Comparison of ENCODE assay signal across 19 cellular contexts in the genomic region with DNA sequence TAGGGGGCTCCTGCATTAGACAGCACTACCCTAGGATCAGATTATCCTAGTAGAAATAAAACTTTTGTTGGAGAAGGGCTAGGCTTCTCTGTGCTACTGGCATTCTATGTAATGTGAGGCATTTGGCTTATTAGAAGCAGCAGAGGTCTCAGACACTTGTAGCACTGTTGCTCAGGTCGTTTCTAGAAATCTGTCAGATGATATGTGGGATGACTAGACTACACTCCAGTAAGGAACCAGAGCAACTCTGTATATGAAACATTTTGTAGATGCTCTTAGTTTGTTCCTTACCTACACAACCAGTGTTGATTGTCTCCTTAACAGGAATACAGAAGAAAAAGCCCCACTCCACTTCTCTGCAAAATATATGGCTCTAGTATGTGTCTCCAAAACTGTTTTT. TPM values are rescaled to one million over a fixed set of nuclear protein-coding genes. Genes with fewer than 3 reads are reported as not detected.
DNase-seq lines count a peak whose midpoint lies in the region; ATAC-seq, FAIRE-seq and TF ChIP-seq lines count a peak whose summit lies in the region.
"Had no signal": no experiment of that assay in that cellular context is flagged by ENCODE, and none has a peak within 500 bp of the region (broad histone marks: within the 10 kb centered on the region; RNA-seq: fewer than 3 reads in every experiment).

No MANE protein-coding gene starts in this region.

- TF ChIP-seq POLR2A in GM12891 (IDR thresholded peaks at IDR 0.05; ENCODE audit: low read depth, low read length), result no peak

- FAIRE-seq in GM12891 (lab: Jason Lieb, UNC), result peak; percentile 45
- FAIRE-seq: A549, D721Med, G401.6, GM12892 had no signal

- POLR2A ChIA-PET in activated CD8-positive, alpha-beta T cell treated with anti-CD3 and anti-CD28 coated beads, Interleukin-2, amount 10 ng/mL, durations not matched to agents 7 days and 5 days (lab: Charles Lee), result no interaction called here

- peaks cover 10% of the 10 kb centered on the region for H3K4me1 Mint-ChIP-seq in activated T-cell treated with anti-CD3 and anti-CD28 coated beads, Interleukin-2, amount 50 U/mL, for 72 hours (ENCODE audit: low read depth)
- H3K4me1 Mint-ChIP-seq in T-helper 17 cell, result peaks cover 19% of the 10 kb centered on the region
- peaks cover 10% of the 10 kb centered on the region for H3K4me1 Mint-ChIP-seq in stimulated activated effector memory CD8-positive, alpha-beta T cell treated with anti-CD3 and anti-CD28 coated beads, Interleukin-12 subunit alpha, Interleukin-12 subunit beta, amount 100 ng/mL, for 72 hours
- H3K4me1 Mint-ChIP-seq in activated CD8-positive, alpha-beta T cell treated with anti-CD3 and anti-CD28 coated beads, Interleukin-2, amount 10 ng/mL, durations not matched to agents 7 days and 5 days (ENCODE audit: low read depth), result no peaks in the 10 kb centered on the region
- H3K4me1 Mint-ChIP-seq: CD14-positive monocyte, GM23338 had no signal

- DNase-seq in activated T-cell treated with anti-CD3 and anti-CD28 coated beads, Interleukin-2, amount 50 U/mL, for 72 hours, result no peak
- DNase-seq in activated T-cell treated with anti-CD3 and anti-CD28 coated beads for 4 hours (no peak), GM12891 (ENCODE audit: insufficient read length, low spot score) (no peak), T-helper 17 cell (no peak), HCEC 1CT (no peak)
- no peak for DNase-seq in stimulated activated effector memory CD8-positive, alpha-beta T cell treated with anti-CD3 and anti-CD28 coated beads, Interleukin-12 subunit alpha, Interleukin-12 subunit beta, amount 100 ng/mL, for 72 hours (ENCODE audit: low spot score in 2 of 2)
- no peak for DNase-seq in activated CD8-positive, alpha-beta T cell treated with anti-CD3 and anti-CD28 coated beads, Interleukin-2, amount 10 ng/mL, durations not matched to agents 7 days and 5 days
- DNase-seq: CD8-positive, alpha-beta T cell; COR-L47; DMS153; DMS79 treated with DMSO at 0.1 percent for 48 hours; EL; H7 had no signal

- no peak overlapping the region for H3K4me3 Mint-ChIP-seq in activated T-cell treated with anti-CD3 and anti-CD28 coated beads, Interleukin-2, amount 50 U/mL, for 72 hours
- no peak overlapping the region for H3K4me3 Mint-ChIP-seq in T-helper 17 cell
- H3K4me3 Mint-ChIP-seq in stimulated activated effector memory CD8-positive, alpha-beta T cell treated with anti-CD3 and anti-CD28 coated beads, Interleukin-12 subunit alpha, Interleukin-12 subunit beta, amount 100 ng/mL, for 72 hours, result no peak overlapping the region
- H3K4me3 Mint-ChIP-seq in activated CD8-positive, alpha-beta T cell treated with anti-CD3 and anti-CD28 coated beads, Interleukin-2, amount 10 ng/mL, durations not matched to agents 7 days and 5 days, result no peak overlapping the region
- H3K4me3 Mint-ChIP-seq: CD14-positive monocyte; CD8-positive, alpha-beta T cell; GM23338 had no signal

- peak; percentile 63 to 93 for ATAC-seq in activated T-cell treated with anti-CD3 and anti-CD28 coated beads, Interleukin-2, amount 50 U/mL, for 72 hours (replicated peaks in 1 of 2)
- peak; percentile 8 for ATAC-seq in T-helper 17 cell
- peak; percentile 95 for ATAC-seq in stimulated activated effector memory CD8-positive, alpha-beta T cell treated with anti-CD3 and anti-CD28 coated beads, Interleukin-12 subunit alpha, Interleukin-12 subunit beta, amount 100 ng/mL, for 72 hours
- ATAC-seq in activated CD8-positive, alpha-beta T cell treated with anti-CD3 and anti-CD28 coated beads, Interleukin-2, amount 10 ng/mL, durations not matched to agents 7 days and 5 days, result no peak
- ATAC-seq: A549; CD8-positive, alpha-beta T cell; GM23338 had no signal

- no peaks in the 10 kb centered on the region for H3K9me3 Mint-ChIP-seq in activated T-cell treated with anti-CD3 and anti-CD28 coated beads, Interleukin-2, amount 50 U/mL, for 72 hours
- H3K9me3 Mint-ChIP-seq in stimulated activated effector memory CD8-positive, alpha-beta T cell treated with anti-CD3 and anti-CD28 coated beads, Interleukin-12 subunit alpha, Interleukin-12 subunit beta, amount 100 ng/mL, for 72 hours, result no peaks in the 10 kb centered on the region
- no peaks in the 10 kb centered on the region for H3K9me3 Mint-ChIP-seq in activated CD8-positive, alpha-beta T cell treated with anti-CD3 and anti-CD28 coated beads, Interleukin-2, amount 10 ng/mL, durations not matched to agents 7 days and 5 days (ENCODE audit: insufficient read depth)
- H3K9me3 Mint-ChIP-seq: CD14-positive monocyte; CD8-positive, alpha-beta T cell; GM23338 had no signal

- peaks cover 3 to 27% of the 10 kb centered on the region in 2 donors for H3K36me3 Mint-ChIP-seq in activated T-cell treated with anti-CD3 and anti-CD28 coated beads, Interleukin-2, amount 50 U/mL, for 72 hours (ENCODE audit: insufficient read depth in 2 of 2)
- H3K36me3 Mint-ChIP-seq in T-helper 17 cell (ENCODE audit: low read depth), result peaks cover 11% of the 10 kb centered on the region
- peaks cover 99% of the 10 kb centered on the region for H3K36me3 Mint-ChIP-seq in stimulated activated effector memory CD8-positive, alpha-beta T cell treated with anti-CD3 and anti-CD28 coated beads, Interleukin-12 subunit alpha, Interleukin-12 subunit beta, amount 100 ng/mL, for 72 hours
- H3K36me3 Mint-ChIP-seq in activated CD8-positive, alpha-beta T cell treated with anti-CD3 and anti-CD28 coated beads, Interleukin-2, amount 10 ng/mL, durations not matched to agents 7 days and 5 days (ENCODE audit: low read depth), result peaks cover 40% of the 10 kb centered on the region

- H3K27ac Mint-ChIP-seq in activated T-cell treated with anti-CD3 and anti-CD28 coated beads, Interleukin-2, amount 50 U/mL, for 72 hours, result peak overlapping the region; percentile 84
- H3K27ac Mint-ChIP-seq in T-helper 17 cell, result peak overlapping the region; percentile 73
- H3K27ac Mint-ChIP-seq in stimulated activated effector memory CD8-positive, alpha-beta T cell treated with anti-CD3 and anti-CD28 coated beads, Interleukin-12 subunit alpha, Interleukin-12 subunit beta, amount 100 ng/mL, for 72 hours, result peak overlapping the region; percentile 75
- H3K27ac Mint-ChIP-seq in activated CD8-positive, alpha-beta T cell treated with anti-CD3 and anti-CD28 coated beads, Interleukin-2, amount 10 ng/mL, durations not matched to agents 7 days and 5 days, result no peak overlapping the region
- H3K27ac Mint-ChIP-seq: CD8-positive, alpha-beta T cell; GM23338 had no signal

- CTCF ChIA-PET in activated CD8-positive, alpha-beta T cell treated with anti-CD3 and anti-CD28 coated beads, Interleukin-2, amount 10 ng/mL, durations not matched to agents 7 days and 5 days (lab: Charles Lee), result interaction anchor here (0.5 kb wide), 1 partner anchor 461 kb away, joined by 3 read pairs; no protein-coding TSS in a partner anchor

- no peaks in the 10 kb centered on the region for H3K9me3 ChIP-seq in T-helper 17 cell (ENCODE audit: control insufficient read depth, low read length, poor library complexity, severe bottlenecking)
- H3K9me3 ChIP-seq: A549 had no signal

- no peaks in the 10 kb centered on the region for H3K27me3 Mint-ChIP-seq in activated T-cell treated with anti-CD3 and anti-CD28 coated beads, Interleukin-2, amount 50 U/mL, for 72 hours (ENCODE audit: low read depth)
- H3K27me3 Mint-ChIP-seq in T-helper 17 cell, result no peaks in the 10 kb centered on the region
- no peaks in the 10 kb centered on the region for H3K27me3 Mint-ChIP-seq in activated CD8-positive, alpha-beta T cell treated with anti-CD3 and anti-CD28 coated beads, Interleukin-2, amount 10 ng/mL, durations not matched to agents 7 days and 5 days (ENCODE audit: low read depth)

TF ChIP-seq in GM12891, 5 proteins besides CTCF, POLR2A, EP300 and RAD21:
- TF ChIP-seq PAX5 (IDR thresholded peaks at IDR 0.05; ENCODE audit: insufficient read depth, low read length, severe bottlenecking) (no peak), SPI1 (IDR thresholded peaks at IDR 0.05; ENCODE audit: low read depth, low read length) (no peak), TAF1 (IDR thresholded peaks at IDR 0.05; ENCODE audit: low read depth, low read length) (no peak)
TF ChIP-seq in GM12891: peak in this region for 0.

RNA-seq across cellular contexts. Expression of a gene that starts 21.9 kb away (rescaled TPM):
- 1 to 10 TPM in 1 of 2 donors, under 1 TPM in 1; 0.79 to 1.3 TPM for total RNA-seq in activated T-cell treated with anti-CD3 and anti-CD28 coated beads, Interleukin-2, amount 50 U/mL, for 72 hours
- polyA plus RNA-seq in GM12891 (2012; ENCODE audit: low read depth, missing spikeins), result 0.21 TPM
- 1 to 10 TPM in 1 of 2 donors, under 1 TPM in 1; 0.81 to 1.1 TPM for total RNA-seq in T-helper 17 cell
- total RNA-seq in activated CD8-positive, alpha-beta T cell treated with anti-CD3 and anti-CD28 coated beads, Interleukin-2, amount 10 ng/mL, durations not matched to agents 7 days and 5 days, result 1 to 10 TPM in 1 of 2 experiments, under 1 TPM in 1; 0.66 to 1.4 TPM
- total RNA-seq: GM23338 had no signal
- polyA plus RNA-seq: CD14-positive monocyte had no signal
